In the genomic region with DNA sequence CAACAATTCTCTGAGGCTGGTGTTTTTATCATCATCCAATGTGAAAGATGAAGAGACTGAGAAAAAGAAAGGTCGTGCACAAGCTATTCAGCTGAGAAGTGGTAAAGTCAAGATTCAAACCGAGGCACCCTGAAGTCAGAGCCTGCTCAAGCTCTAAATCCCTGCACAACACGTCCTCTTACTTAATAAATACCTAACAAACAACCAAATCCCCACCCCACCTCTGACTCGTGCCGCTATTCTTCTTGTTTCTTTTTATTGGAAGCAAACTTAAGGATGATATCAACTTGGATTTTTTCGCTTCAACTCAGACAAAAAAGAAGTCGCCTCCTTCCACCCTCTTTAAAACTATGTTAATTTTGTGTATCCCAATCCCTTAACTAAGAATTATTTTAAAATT, we compare ENCODE assay signal across 28 cellular contexts.
DNase-seq lines count a peak whose midpoint lies in the region; ATAC-seq and TF ChIP-seq lines count a peak whose summit lies in the region.
"Had no signal": no experiment of that assay in that cellular context is flagged by ENCODE, and none has a peak within 500 bp of the region (broad histone marks: within the 10 kb centered on the region; RNA-seq: fewer than 3 reads in every experiment).

No MANE protein-coding gene starts in this region.

- H3K36me3 ChIP-seq in breast epithelium (no peaks in the 10 kb centered on the region), hepatocyte (replicated peaks; ENCODE audit: insufficient read depth, low read depth) (no peaks in the 10 kb centered on the region)
- H3K36me3 ChIP-seq: cardiac muscle cell, upper lobe of right lung had no signal

- TF ChIP-seq CTCF in MCF 10A (IDR thresholded peaks at IDR 0.05; ENCODE audit: unreplicated experiment) (no peak), breast epithelium (IDR thresholded peaks at IDR 0.05) (no peak), cardiac fibroblast (IDR thresholded peaks at IDR 0.05; ENCODE audit: low read depth, low read length) (no peak), hepatocyte (IDR thresholded peaks at IDR 0.05; ENCODE audit: poor library complexity) (no peak)

- no peak overlapping the region for H3K4me3 ChIP-seq in breast epithelium
- no peak overlapping the region for H3K4me3 ChIP-seq in cardiac fibroblast (replicated peaks in 1 of 2; ENCODE audit: low read depth in 2 of 2, low read length in 2 of 2)
- H3K4me3 ChIP-seq in hepatocyte = no peak overlapping the region
- H3K4me3 ChIP-seq: cardiac muscle cell, lung, upper lobe of right lung had no signal

- H3K9me2 ChIP-seq in hepatocyte (replicated peaks; ENCODE audit: insufficient read depth) = no peaks in the 10 kb centered on the region

- POLR2A ChIA-PET in MCF 10A (lab: Yijun Ruan, JAX) = interaction anchor here (0.6 to 1.1 kb wide), 3 partner anchors 73 to 360 kb away, joined by 3 to 4 read pairs (median 3); no protein-coding TSS in a partner anchor

- no peaks in the 10 kb centered on the region for H3K79me2 ChIP-seq in hepatocyte

- peaks cover 13% of the 10 kb centered on the region for H3K4me1 Mint-ChIP-seq in MCF 10A (ENCODE audit: insufficient read depth, unreplicated experiment)
- H3K4me1 Mint-ChIP-seq: activated naive CD4-positive, alpha-beta T cell treated with anti-CD3 and anti-CD28 coated beads, Interleukin-2, amount 50 U/mL, for 24 hours; IgD-negative memory B cell; natural killer cell; stimulated activated memory B cell treated with anti-CD40 and anti-IgM and Interleukin-4, amounts not matched to agents 10 μg/mL and 1 μg/mL and 100 μg/mL, for 72 hours had no signal

- BruUV-seq in MCF 10A (replicated peaks; lab: Mats Ljungman, UMichigan) = no TSS peak

- WGBS in hepatocyte (ENCODE audit: low lambda C conversion rate, missing lambda C conversion rate) = 32% methylated on average over 7 of the region's 7 CpGs

- DNase-seq in MCF 10A (ENCODE audit: unreplicated experiment) (peak; percentile 24), breast epithelium (ENCODE audit: low spot score in 2 of 2) (no peak), cardiac fibroblast (ENCODE audit: low read depth in 2 of 2) (peak; percentile 4 to 20), hepatocyte (ENCODE audit: low spot score) (peak; percentile 15), SKM-1 (lab: John Stamatoyannopoulos, UW; ENCODE audit: unreplicated experiment) (no peak)
- DNase-seq: 8988T; activated T-cell treated with anti-CD3 and anti-CD28 coated beads for 4 hours; amygdala; Calu3; DMS79; effector CD8-positive, alpha-beta T cell; GDM1; natural killer cell; NCI-H1105; NCI-H1930; NCI-H524 treated with DMSO at 0.1 percent for 48 hours; SHP77 treated with DMSO at 0.1 percent for 48 hours; upper lobe of right lung had no signal

- TF ChIP-seq POLR2A in breast epithelium (IDR thresholded peaks at IDR 0.05) = no peak

- H3K9me3 ChIP-seq in breast epithelium (no peaks in the 10 kb centered on the region), hepatocyte (ENCODE audit: low read depth) (no peaks in the 10 kb centered on the region)
- H3K9me3 ChIP-seq: upper lobe of right lung had no signal

- CTCF ChIA-PET in MCF 10A (lab: Yijun Ruan, JAX) = interaction anchor here (0.6 to 1.6 kb wide), 3 partner anchors 8 to 767 kb away, joined by 3 read pairs; no protein-coding TSS in a partner anchor

- intact Hi-C loops in MCF 10A (cut with micrococcal nuclease) (no loop called here), breast epithelium (cut with DNase I; ENCODE audit: low total_unique reads) (no loop called here)

- H3K4me2 ChIP-seq in hepatocyte = peak overlapping the region; percentile 48

- ATAC-seq in HG03457 (IDR thresholded peaks at IDR 0.05; ENCODE audit: unreplicated experiment) = no peak
- no peak for ATAC-seq in HG03571 (IDR thresholded peaks at IDR 0.05; ENCODE audit: unreplicated experiment)
- ATAC-seq in GM18498 (IDR thresholded peaks at IDR 0.05; ENCODE audit: unreplicated experiment) = no peak
- ATAC-seq: natural killer cell; Panc1; stimulated activated memory B cell treated with anti-CD40 and anti-IgM and Interleukin-4, amounts not matched to agents 10 μg/mL and 1 μg/mL and 100 μg/mL, for 72 hours; upper lobe of right lung had no signal

- no peak overlapping the region for H2AFZ ChIP-seq in hepatocyte

- no peaks in the 10 kb centered on the region for H4K20me1 ChIP-seq in hepatocyte (ENCODE audit: insufficient read depth, poor library complexity, severe bottlenecking)

- H3K4me1 ChIP-seq in breast epithelium (no peaks in the 10 kb centered on the region), hepatocyte (ENCODE audit: insufficient read depth) (peaks cover 30% of the 10 kb centered on the region)
- H3K4me1 ChIP-seq: upper lobe of right lung had no signal

- H3K27me3 ChIP-seq in breast epithelium = no peaks in the 10 kb centered on the region
- peaks cover 6% of the 10 kb centered on the region for H3K27me3 ChIP-seq in hepatocyte
- H3K27me3 ChIP-seq: cardiac muscle cell had no signal

- H3K27me3 Mint-ChIP-seq in MCF 10A (ENCODE audit: insufficient read depth, unreplicated experiment) = peaks cover 20% of the 10 kb centered on the region

- no peaks in the 10 kb centered on the region for H3K36me3 Mint-ChIP-seq in MCF 10A (ENCODE audit: insufficient read depth, unreplicated experiment)
- H3K36me3 Mint-ChIP-seq: activated naive CD4-positive, alpha-beta T cell treated with anti-CD3 and anti-CD28 coated beads, Interleukin-2, amount 50 U/mL, for 24 hours; IgD-negative memory B cell; natural killer cell; stimulated activated memory B cell treated with anti-CD40 and anti-IgM and Interleukin-4, amounts not matched to agents 10 μg/mL and 1 μg/mL and 100 μg/mL, for 72 hours had no signal

- H3K9me3 Mint-ChIP-seq in MCF 10A (ENCODE audit: unreplicated experiment) = no peaks in the 10 kb centered on the region
- H3K9me3 Mint-ChIP-seq: activated naive CD4-positive, alpha-beta T cell treated with anti-CD3 and anti-CD28 coated beads, Interleukin-2, amount 50 U/mL, for 24 hours; activated T-helper 2 cell treated with anti-CD3 and anti-CD28 coated beads, Interferon-gamma antibody, Interleukin-2, Interleukin-4, amounts not matched to agents 10 μg/mL and 5 μg/mL and 100 μg/mL, durations not matched to agents 14 hours and 24 hours and 36 hours; IgD-negative memory B cell; natural killer cell; stimulated activated memory B cell treated with anti-CD40 and anti-IgM and Interleukin-4, amounts not matched to agents 10 μg/mL and 1 μg/mL and 100 μg/mL, for 72 hours had no signal

- no peak overlapping the region for H3K4me3 Mint-ChIP-seq in MCF 10A (ENCODE audit: unreplicated experiment)
- H3K4me3 Mint-ChIP-seq: activated naive CD4-positive, alpha-beta T cell treated with anti-CD3 and anti-CD28 coated beads, Interleukin-2, amount 50 U/mL, for 24 hours; IgD-negative memory B cell; natural killer cell; stimulated activated memory B cell treated with anti-CD40 and anti-IgM and Interleukin-4, amounts not matched to agents 10 μg/mL and 1 μg/mL and 100 μg/mL, for 72 hours had no signal

- no peak overlapping the region for H3K27ac ChIP-seq in breast epithelium
- peak overlapping the region; percentile 64 for H3K27ac ChIP-seq in hepatocyte
- H3K27ac ChIP-seq: cardiac muscle cell, upper lobe of right lung had no signal

- no peak overlapping the region for H3K27ac Mint-ChIP-seq in MCF 10A (ENCODE audit: low read depth, unreplicated experiment)
- H3K27ac Mint-ChIP-seq: activated naive CD4-positive, alpha-beta T cell treated with anti-CD3 and anti-CD28 coated beads, Interleukin-2, amount 50 U/mL, for 24 hours; activated T-helper 2 cell treated with anti-CD3 and anti-CD28 coated beads, Interferon-gamma antibody, Interleukin-2, Interleukin-4, amounts not matched to agents 10 μg/mL and 5 μg/mL and 100 μg/mL, durations not matched to agents 14 hours and 24 hours and 36 hours; IgD-negative memory B cell; natural killer cell; stimulated activated memory B cell treated with anti-CD40 and anti-IgM and Interleukin-4, amounts not matched to agents 10 μg/mL and 1 μg/mL and 100 μg/mL, for 72 hours had no signal

Comparison
In these comparisons a context has a peak if more than half of its experiments do, and no peak if none do; other contexts are left out.
1. DNase-seq: peak in MCF 10A (single experiment), cardiac fibroblast (2 of 2) and hepatocyte (single experiment); none in breast epithelium (0 of 2) and SKM-1 (single experiment).